ENCODE assay signal across 21 cellular contexts in genomic region chr17:31515226-31515759, GRCh38.
DNase-seq lines count a peak whose midpoint lies in the region; ATAC-seq and TF ChIP-seq lines count a peak whose summit lies in the region.
"Had no signal": no experiment of that assay in that cellular context is flagged by ENCODE, and none has a peak within 500 bp of the region (broad histone marks: within the 10 kb centered on the region; RNA-seq: fewer than 3 reads in every experiment).

No MANE protein-coding gene starts in this region.

- H3K4me1 ChIP-seq in BLaER1 (peaks cover 72% of the 10 kb centered on the region), neuronal stem cell (ENCODE audit: control insufficient read depth in 2 of 2, insufficient read depth in 1 of 2, low read depth in 1 of 2, low read length in 2 of 2) (peaks cover 0 to 3% of the 10 kb centered on the region in 2 donors)
- peaks cover 46% of the 10 kb centered on the region for H3K4me1 ChIP-seq in CD8-positive, alpha-beta T cell (ENCODE audit: insufficient read depth, low read length)
- H3K4me1 ChIP-seq: SJCRH30 had no signal

- no peak for DNase-seq in CD8-positive, alpha-beta T cell
- no peak for DNase-seq in WTC11 (ENCODE audit: low spot score)
- no peak for DNase-seq in neuronal stem cell (ENCODE audit: low spot score)
- DNase-seq in iPS-NIHi11 (ENCODE audit: low spot score) = no peak
- DNase-seq in DMS153 (lab: John Stamatoyannopoulos, UW) = no peak
- DNase-seq: activated CD4-positive, alpha-beta T cell treated with anti-CD3 and anti-CD28 coated beads for 4 hours; activated naive CD8-positive, alpha-beta T cell treated with anti-CD3 and anti-CD28 coated beads, Interleukin-2, amount 50 U/mL, for 24 hours; CD4-positive, CD25-positive, alpha-beta regulatory T cell; heart right ventricle; left lung; NCI-H1092 treated with DMSO at 0.1 percent for 48 hours; NCI-H2081; NCI-H526; SJCRH30; small intestine; stimulated activated CD4-positive, alpha-beta T cell treated with anti-CD3 and anti-CD28 coated beads, Interleukin-2, amount 100 ng/mL, for 24 hours; testis had no signal

- H3K9me3 Mint-ChIP-seq in CD8-positive, alpha-beta T cell = no peaks in the 10 kb centered on the region
- no peaks in the 10 kb centered on the region for H3K9me3 Mint-ChIP-seq in WTC11
- H3K9me3 Mint-ChIP-seq: activated naive CD8-positive, alpha-beta T cell treated with anti-CD3 and anti-CD28 coated beads, Interleukin-2, amount 50 U/mL, for 24 hours; CD4-positive, CD25-positive, alpha-beta regulatory T cell had no signal

- peaks cover 8% of the 10 kb centered on the region; the same call in 1 of the 2 replicates for H4K20me1 ChIP-seq in BLaER1

- no peak for TF ChIP-seq CTCF in CD8-positive, alpha-beta T cell (IDR thresholded peaks at IDR 0.05)
- TF ChIP-seq CTCF in WTC11 (IDR thresholded peaks at IDR 0.05) = no peak

- no peak overlapping the region for H4K91ac ChIP-seq in neuronal stem cell (ENCODE audit: low read depth, low read length, poor library complexity)

- H2BK120ac ChIP-seq in neuronal stem cell (ENCODE audit: low read depth, low read length) = no peak overlapping the region

- peaks cover 22% of the 10 kb centered on the region for H3K36me3 Mint-ChIP-seq in CD8-positive, alpha-beta T cell
- peaks cover 17% of the 10 kb centered on the region for H3K36me3 Mint-ChIP-seq in WTC11

- H3K4ac ChIP-seq in neuronal stem cell (ENCODE audit: low read length) = no peak overlapping the region

- no peak overlapping the region for H3K9ac ChIP-seq in BLaER1
- H3K9ac ChIP-seq in neuronal stem cell (ENCODE audit: low read depth, low read length, poor library complexity) = no peak overlapping the region

- H2BK12ac ChIP-seq in neuronal stem cell (ENCODE audit: low read length) = no peak overlapping the region

- H3K23ac ChIP-seq in neuronal stem cell (ENCODE audit: low read depth, low read length, poor library complexity) = no peak overlapping the region

- H3K27me3 ChIP-seq in BLaER1 (no peaks in the 10 kb centered on the region), neuronal stem cell (ENCODE audit: control insufficient read depth in 3 of 3, insufficient read depth in 3 of 3, low read depth in 1 of 3, low read length in 3 of 3) (peaks cover 0 to 3% (median 0%) of the 10 kb centered on the region in 3 experiments)
- H3K27me3 ChIP-seq in CD8-positive, alpha-beta T cell (ENCODE audit: insufficient read depth, low read length) = no peaks in the 10 kb centered on the region
- H3K27me3 ChIP-seq: heart right ventricle, left lung, testis had no signal

- peak overlapping the region; percentile 99 for H3K4me2 ChIP-seq in BLaER1
- no peak overlapping the region for H3K4me2 ChIP-seq in neuronal stem cell (ENCODE audit: insufficient read depth, low read length, poor library complexity, severe bottlenecking)

- H3K9me3 ChIP-seq in BLaER1 (no peaks in the 10 kb centered on the region), neuronal stem cell (replicated peaks in 1 of 2; ENCODE audit: control insufficient read depth in 2 of 2, insufficient read depth in 1 of 2, low read depth in 1 of 2, low read length in 2 of 2) (no peaks in the 10 kb centered on the region)
- H3K9me3 ChIP-seq in CD8-positive, alpha-beta T cell (ENCODE audit: low read length) = no peaks in the 10 kb centered on the region
- H3K9me3 ChIP-seq: heart right ventricle, left lung, SJCRH30, testis had no signal

- H4K8ac ChIP-seq in neuronal stem cell (ENCODE audit: low read depth, low read length) = no peak overlapping the region

- H3K36me3 ChIP-seq in BLaER1 (peaks cover 27% of the 10 kb centered on the region), neuronal stem cell (replicated peaks in 1 of 2; ENCODE audit: control insufficient read depth in 2 of 2, insufficient read depth in 2 of 2, low read length in 2 of 2) (no peaks in the 10 kb centered on the region)
- peaks cover 5% of the 10 kb centered on the region for H3K36me3 ChIP-seq in CD8-positive, alpha-beta T cell (ENCODE audit: insufficient read depth, low read length)
- H3K36me3 ChIP-seq: left lung, SJCRH30 had no signal

- no peak overlapping the region for H3K14ac ChIP-seq in neuronal stem cell (ENCODE audit: low read length)

- H3K18ac ChIP-seq in neuronal stem cell (ENCODE audit: low read length) = peak overlapping the region; percentile 23

- no CpG with 5 or more reads among the region's 9 CpGs for WGBS in neuronal stem cell (ENCODE audit: extremely low coverage in 2 of 2, insufficient read length in 2 of 2, insufficient replicate concordance in 1 of 2), 2 donors

- no peak overlapping the region for H3K4me3 Mint-ChIP-seq in CD8-positive, alpha-beta T cell
- H3K4me3 Mint-ChIP-seq in WTC11 = no peak overlapping the region
- H3K4me3 Mint-ChIP-seq: activated naive CD8-positive, alpha-beta T cell treated with anti-CD3 and anti-CD28 coated beads, Interleukin-2, amount 50 U/mL, for 24 hours had no signal

- H2AK5ac ChIP-seq in neuronal stem cell (ENCODE audit: low read depth, low read length) = peak overlapping the region; percentile 17

- H3K27me3 Mint-ChIP-seq in CD8-positive, alpha-beta T cell (ENCODE audit: low read depth) = no peaks in the 10 kb centered on the region
- H3K27me3 Mint-ChIP-seq in WTC11 (ENCODE audit: low read depth) = no peaks in the 10 kb centered on the region
- H3K27me3 Mint-ChIP-seq: activated naive CD8-positive, alpha-beta T cell treated with anti-CD3 and anti-CD28 coated beads, Interleukin-2, amount 50 U/mL, for 24 hours; CD4-positive, CD25-positive, alpha-beta regulatory T cell had no signal

- H3K27ac ChIP-seq in BLaER1 = peak overlapping the region; percentile 43; the same call in 1 of the 2 replicates
- no peak overlapping the region for H3K27ac ChIP-seq in CD8-positive, alpha-beta T cell (ENCODE audit: low read depth, low read length)
- H3K27ac ChIP-seq in neuronal stem cell (replicated peaks; ENCODE audit: low read length) = no peak overlapping the region
- H3K27ac ChIP-seq: epithelial cell of prostate, heart right ventricle, left lung, SJCRH30, testis had no signal

- peaks cover 48% of the 10 kb centered on the region for H3K4me1 Mint-ChIP-seq in CD8-positive, alpha-beta T cell (ENCODE audit: low read depth)
- peaks cover 11% of the 10 kb centered on the region; the same call in 1 of the 2 replicates for H3K4me1 Mint-ChIP-seq in WTC11

- H3K4me3 ChIP-seq in BLaER1 (no peak overlapping the region), neuronal stem cell (ENCODE audit: low read length in 2 of 2) (no peak overlapping the region)
- no peak overlapping the region for H3K4me3 ChIP-seq in CD8-positive, alpha-beta T cell (ENCODE audit: low read depth, low read length)
- H3K4me3 ChIP-seq: heart right ventricle, left lung, SJCRH30, testis had no signal

- intact Hi-C loops in CD8-positive, alpha-beta T cell (cut with DNase I, micrococcal nuclease) = loop anchor here in 1 of 2 experiments (5.0 kb wide), 1 partner anchor 38 kb away; no protein-coding TSS in a partner anchor

- ATAC-seq in CD8-positive, alpha-beta T cell = no peak
- ATAC-seq in WTC11 = no peak
- ATAC-seq in HG03469 (IDR thresholded peaks at IDR 0.05; ENCODE audit: unreplicated experiment) = no peak
- ATAC-seq: activated naive CD8-positive, alpha-beta T cell treated with anti-CD3 and anti-CD28 coated beads, Interleukin-2, amount 50 U/mL, for 24 hours; HCT116; heart right ventricle; left lung had no signal

- POLR2A ChIA-PET in CD8-positive, alpha-beta T cell (lab: Charles Lee) = no interaction called here
- POLR2A ChIA-PET in WTC11 (lab: Charles Lee) = interaction anchor here (0.7 kb wide), 1 partner anchor 28 kb away, joined by 3 read pairs; no protein-coding TSS in a partner anchor

- H3K79me1 ChIP-seq in neuronal stem cell (ENCODE audit: low read depth, low read length) = peaks cover 2% of the 10 kb centered on the region

- no peak overlapping the region for H2BK5ac ChIP-seq in neuronal stem cell (ENCODE audit: low read length)

- no peak overlapping the region for H2AFZ ChIP-seq in neuronal stem cell (ENCODE audit: low read length)

- peak overlapping the region; percentile 13 for H3K27ac Mint-ChIP-seq in CD8-positive, alpha-beta T cell
- H3K27ac Mint-ChIP-seq in WTC11 = peak overlapping the region; percentile 49; the same call in 1 of the 2 replicates

- CTCF ChIA-PET in CD8-positive, alpha-beta T cell (lab: Charles Lee) = interaction anchor here (0.9 to 1.4 kb wide), 3 partner anchors 9 to 126 kb away, joined by 3 to 6 read pairs (median 5); no protein-coding TSS in a partner anchor
- CTCF ChIA-PET in WTC11 (lab: Charles Lee) = interaction anchor here (1.2 to 1.9 kb wide), 3 partner anchors 28 to 126 kb away, joined by 3 to 13 read pairs (median 3); no protein-coding TSS in a partner anchor

- H2BK15ac ChIP-seq in neuronal stem cell (ENCODE audit: low read length) = peak overlapping the region; percentile 15

TF ChIP-seq in WTC11, 78 proteins besides CTCF, POLR2A, EP300 and RAD21:
- TF ChIP-seq OVOL2 (CRISPR knock-in tag; IDR thresholded peaks at IDR 0.05; ENCODE audit: borderline replicate concordance) = no peak
- TF ChIP-seq ZNF121 (CRISPR knock-in tag; IDR thresholded peaks at IDR 0.05) = no peak
- TF ChIP-seq RORB (CRISPR knock-in tag; IDR thresholded peaks at IDR 0.05) = no peak
- no peak for TF ChIP-seq ZNF317 (CRISPR knock-in tag; IDR thresholded peaks at IDR 0.05; ENCODE audit: borderline replicate concordance, low read depth)
- no peak for TF ChIP-seq NFATC4 (CRISPR knock-in tag; IDR thresholded peaks at IDR 0.05)
- TF ChIP-seq, protein P1, sequence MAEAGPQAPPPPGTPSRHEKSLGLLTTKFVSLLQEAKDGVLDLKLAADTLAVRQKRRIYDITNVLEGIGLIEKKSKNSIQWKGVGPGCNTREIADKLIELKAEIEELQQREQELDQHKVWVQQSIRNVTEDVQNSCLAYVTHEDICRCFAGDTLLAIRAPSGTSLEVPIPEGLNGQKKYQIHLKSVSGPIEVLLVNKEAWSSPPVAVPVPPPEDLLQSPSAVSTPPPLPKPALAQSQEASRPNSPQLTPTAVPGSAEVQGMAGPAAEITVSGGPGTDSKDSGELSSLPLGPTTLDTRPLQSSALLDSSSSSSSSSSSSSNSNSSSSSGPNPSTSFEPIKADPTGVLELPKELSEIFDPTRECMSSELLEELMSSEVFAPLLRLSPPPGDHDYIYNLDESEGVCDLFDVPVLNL (CRISPR knock-in tag; IDR thresholded peaks at IDR 0.05; ENCODE audit: borderline replicate concordance, low read depth) = no peak
- no peak for TF ChIP-seq FOXK1 (CRISPR knock-in tag; IDR thresholded peaks at IDR 0.05)
